In the genomic region with DNA sequence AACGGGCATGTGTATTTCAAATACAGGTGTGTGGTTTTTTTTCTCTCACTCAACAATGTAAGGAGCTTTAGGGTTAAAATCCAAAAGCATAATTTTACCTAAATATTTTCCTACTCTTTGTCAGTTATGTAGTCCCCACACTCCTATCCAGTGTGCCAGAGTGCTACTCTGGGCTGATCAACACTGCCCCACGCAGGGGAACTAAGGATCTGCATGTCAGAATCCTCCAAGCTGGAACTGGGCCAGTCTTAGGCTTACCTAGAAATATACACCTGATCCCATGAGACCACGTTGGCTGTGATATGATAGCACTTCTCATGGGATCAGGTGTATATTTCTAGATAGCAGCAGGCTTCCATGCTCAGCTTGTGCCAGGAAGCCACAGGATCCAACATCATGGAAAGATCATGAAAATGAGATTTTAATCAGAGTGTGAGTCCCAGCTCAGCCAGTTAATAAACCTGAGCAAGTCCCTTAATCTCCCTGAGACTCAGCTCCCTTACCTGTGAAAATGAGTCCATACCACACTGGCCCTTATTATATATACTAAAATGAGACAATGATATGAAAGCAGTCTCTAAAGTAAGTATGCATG, we compare ENCODE assay signal across 8 cellular contexts. TPM values are rescaled to one million over a fixed set of nuclear protein-coding genes. Genes with fewer than 3 reads are reported as not detected.
DNase-seq lines count a peak whose midpoint lies in the region; ATAC-seq and TF ChIP-seq lines count a peak whose summit lies in the region.

No MANE protein-coding gene starts in this region.

- no peaks in the 10 kb centered on the region for H3K36me3 ChIP-seq in stomach

- H3K4me1 ChIP-seq in stomach = no peaks in the 10 kb centered on the region

- no peak overlapping the region for H3K4me3 Mint-ChIP-seq in CD14-positive monocyte

- H3K36me3 Mint-ChIP-seq in CD14-positive monocyte = no peaks in the 10 kb centered on the region

- TF ChIP-seq EP300 in stomach (IDR thresholded peaks at IDR 0.05) = no peak

- peaks cover 0 to 2% (median 0%) of the 10 kb centered on the region in 7 donors for H3K9me3 Mint-ChIP-seq in CD14-positive monocyte

- 37 to 53% (median 41%) methylated on average over 3 of the region's 3 CpGs for WGBS in stomach, 5 donors

- DNase-seq in CD14-positive monocyte (ENCODE audit: low spot score) = no peak
- DNase-seq in NCI-H345 treated with DMSO at 0.1 percent for 48 hours (lab: John Stamatoyannopoulos, UW; ENCODE audit: unreplicated experiment) = peak; percentile 9
- DNase-seq in activated T-cell treated with anti-CD3 and anti-CD28 coated beads for 48 hours (ENCODE audit: low read depth) = peak; percentile 43
- DNase-seq in iPS DF 4.7 (ENCODE audit: extremely low read depth, low spot score) = peak; percentile 25
- DNase-seq in stomach = peak; percentile 29
- no peak for DNase-seq in dedifferentiated amniotic fluid mesenchymal stem cell (ENCODE audit: extremely low spot score)

- intact Hi-C loops in CD14-positive monocyte (cut with micrococcal nuclease) (no loop called here), stomach (cut with DNase I; ENCODE audit: low total_unique reads) (no loop called here)

- peaks cover 16% of the 10 kb centered on the region for H3K4me1 Mint-ChIP-seq in CD14-positive monocyte

- no peaks in the 10 kb centered on the region for H3K27me3 Mint-ChIP-seq in CD14-positive monocyte (ENCODE audit: low read depth in 3 of 3)

- H3K27ac ChIP-seq in stomach = no peak overlapping the region

- TF ChIP-seq CTCF in CD14-positive monocyte (IDR thresholded peaks at IDR 0.05) (peak; percentile 48), stomach (IDR thresholded peaks at IDR 0.05) (no peak)

- no peak overlapping the region for H3K27ac Mint-ChIP-seq in CD14-positive monocyte

- no peak for TF ChIP-seq POLR2A in stomach (IDR thresholded peaks at IDR 0.05)

- H3K4me3 ChIP-seq in stomach = no peak overlapping the region

- no peaks in the 10 kb centered on the region for H3K9me3 ChIP-seq in stomach

- ATAC-seq in GM18867 (IDR thresholded peaks at IDR 0.05; ENCODE audit: unreplicated experiment) = peak; percentile 56
- ATAC-seq in HG03097 (IDR thresholded peaks at IDR 0.05; ENCODE audit: low FRiP score, unreplicated experiment) = peak; percentile 36

- H3K27me3 ChIP-seq in stomach = no peaks in the 10 kb centered on the region

RNA-seq across cellular contexts. Expression of a gene that starts 29.7 kb away (rescaled TPM):
- not detected for polyA plus RNA-seq in CD14-positive monocyte
- total RNA-seq in stomach = 10 to 100 TPM in 1 of 5 donors, 1 to 10 TPM in 3, under 1 TPM in 1; 0.58 to 12.5 (median 1.2) TPM
- under 1 TPM in 2 of 3 donors, not detected in 1; 0.10 to 0.12 TPM for polyA plus RNA-seq in stomach

Comparison
In these comparisons a context has a peak if more than half of its experiments do, and no peak if none do; other contexts are left out.
1. DNase-seq: peak in NCI-H345 treated with DMSO at 0.1 percent for 48 hours (single experiment), activated T-cell treated with anti-CD3 and anti-CD28 coated beads for 48 hours (single experiment), iPS DF 4.7 (single experiment) and stomach (single experiment); none in CD14-positive monocyte (single experiment) and dedifferentiated amniotic fluid mesenchymal stem cell (single experiment).